ENCODE assay signal across 14 cellular contexts in genomic region chr9:34343090-34343489, GRCh38. TPM values are rescaled to one million over a fixed set of nuclear protein-coding genes. Genes with fewer than 3 reads are reported as not detected.
DNase-seq lines count a peak whose midpoint lies in the region; ATAC-seq and TF ChIP-seq lines count a peak whose summit lies in the region.
"Had no signal": no experiment of that assay in that cellular context is flagged by ENCODE, and none has a peak within 500 bp of the region (broad histone marks: within the 10 kb centered on the region; RNA-seq: fewer than 3 reads in every experiment).

No MANE protein-coding gene starts in this region.

- H3K36me3 Mint-ChIP-seq in brain = peaks cover 54% of the 10 kb centered on the region
- H3K36me3 Mint-ChIP-seq in CD8-positive, alpha-beta memory T cell = peaks cover 0 to 64% (median 11%) of the 10 kb centered on the region in 3 donors

- no peak overlapping the region for H3K4me3 Mint-ChIP-seq in brain
- H3K4me3 Mint-ChIP-seq in CD8-positive, alpha-beta memory T cell = no peak overlapping the region
- H3K4me3 Mint-ChIP-seq: activated T-helper 1 cell treated with anti-CD3 and anti-CD28 coated beads, Interleukin-12 subunit alpha, Interleukin-12 subunit beta, Interleukin-2, Interleukin-4 antibody, amounts not matched to agents 30 ng/mL and 10 ng/mL and 1 ng/mL, durations not matched to agents 14 hours and 24 hours and 36 hours had no signal

- no peak overlapping the region for H3K27ac ChIP-seq in ovary
- no peak overlapping the region for H3K27ac ChIP-seq in effector memory CD4-positive, alpha-beta T cell (ENCODE audit: insufficient read depth, low read length, poor library complexity, severe bottlenecking)
- no peak overlapping the region for H3K27ac ChIP-seq in CD8-positive, alpha-beta memory T cell (ENCODE audit: low read depth, low read length)
- H3K27ac ChIP-seq: neutrophil had no signal

- peaks cover 26% of the 10 kb centered on the region for H3K4me1 Mint-ChIP-seq in brain
- no peaks in the 10 kb centered on the region for H3K4me1 Mint-ChIP-seq in CD8-positive, alpha-beta memory T cell

- H3K9me3 Mint-ChIP-seq in brain = no peaks in the 10 kb centered on the region
- no peaks in the 10 kb centered on the region for H3K9me3 Mint-ChIP-seq in CD8-positive, alpha-beta memory T cell
- H3K9me3 Mint-ChIP-seq: activated T-helper 1 cell treated with anti-CD3 and anti-CD28 coated beads, Interleukin-12 subunit alpha, Interleukin-12 subunit beta, Interleukin-2, Interleukin-4 antibody, amounts not matched to agents 30 ng/mL and 10 ng/mL and 1 ng/mL, durations not matched to agents 14 hours and 24 hours and 36 hours had no signal

- TF ChIP-seq POLR2A in ovary (IDR thresholded peaks at IDR 0.05) = no peak

- CTCF ChIA-PET in CD8-positive, alpha-beta memory T cell (lab: Charles Lee) = no interaction called here

- peak; percentile 83 for ATAC-seq in left ventricle myocardium superior

- H3K4me1 ChIP-seq in ovary (ENCODE audit: insufficient read depth) = no peaks in the 10 kb centered on the region
- H3K4me1 ChIP-seq in effector memory CD4-positive, alpha-beta T cell (ENCODE audit: control insufficient read depth, insufficient read depth, low read length, poor library complexity, severe bottlenecking) = no peaks in the 10 kb centered on the region
- H3K4me1 ChIP-seq in CD8-positive, alpha-beta memory T cell (ENCODE audit: insufficient read depth, low read length) = no peaks in the 10 kb centered on the region

- H3K27me3 ChIP-seq in ovary = no peaks in the 10 kb centered on the region
- H3K27me3 ChIP-seq in effector memory CD4-positive, alpha-beta T cell (replicated peaks; ENCODE audit: control insufficient read depth, insufficient read depth, low read length, poor library complexity, severe bottlenecking) = no peaks in the 10 kb centered on the region
- H3K27me3 ChIP-seq in CD8-positive, alpha-beta memory T cell (ENCODE audit: insufficient read depth, low read length, poor library complexity, severe bottlenecking) = no peaks in the 10 kb centered on the region
- H3K27me3 ChIP-seq: neutrophil had no signal

- DNase-seq in left ventricle myocardium superior (peak; percentile 82), ovary (peak; percentile 21 to 73 (median 58)), ureter (ENCODE audit: low spot score) (peak; percentile 61), SHP77 treated with DMSO at 0.1 percent for 48 hours (lab: John Stamatoyannopoulos, UW) (no peak), NCI-H2227 treated with DMSO at 0.1 percent for 48 hours (lab: John Stamatoyannopoulos, UW) (no peak)
- DNase-seq in effector memory CD4-positive, alpha-beta T cell = no peak
- no peak for DNase-seq in CD8-positive, alpha-beta memory T cell
- DNase-seq: activated CD4-positive, alpha-beta T cell treated with anti-CD3 and anti-CD28 coated beads for 4 hours; COR-L47; Kasumi-1; stimulated activated naive CD4-positive, alpha-beta T cell treated with Interleukin-2 at 50 U/mL for 16 hours had no signal

- TF ChIP-seq EP300 in ovary (IDR thresholded peaks at IDR 0.05) = no peak

- peak overlapping the region in 3 of 5 experiments; percentile 23 to 93 (median 43) for H3K27ac Mint-ChIP-seq in brain
- no peak overlapping the region for H3K27ac Mint-ChIP-seq in CD8-positive, alpha-beta memory T cell
- H3K27ac Mint-ChIP-seq: activated T-helper 1 cell treated with anti-CD3 and anti-CD28 coated beads, Interleukin-12 subunit alpha, Interleukin-12 subunit beta, Interleukin-2, Interleukin-4 antibody, amounts not matched to agents 30 ng/mL and 10 ng/mL and 1 ng/mL, durations not matched to agents 14 hours and 24 hours and 36 hours had no signal

- TF ChIP-seq CTCF in brain (conservative IDR thresholded peaks at IDR 0.05) (no peak), ovary (IDR thresholded peaks at IDR 0.05) (no peak)

- H3K9me3 ChIP-seq in ovary = no peaks in the 10 kb centered on the region
- H3K9me3 ChIP-seq in effector memory CD4-positive, alpha-beta T cell (ENCODE audit: control insufficient read depth, low read length) = no peaks in the 10 kb centered on the region
- H3K9me3 ChIP-seq in CD8-positive, alpha-beta memory T cell (ENCODE audit: low read length) = no peaks in the 10 kb centered on the region
- H3K9me3 ChIP-seq: neutrophil had no signal

- POLR2A ChIA-PET in CD8-positive, alpha-beta memory T cell (lab: Charles Lee) = no interaction called here

- no peaks in the 10 kb centered on the region for H3K27me3 Mint-ChIP-seq in brain
- no peaks in the 10 kb centered on the region for H3K27me3 Mint-ChIP-seq in CD8-positive, alpha-beta memory T cell

- WGBS in ovary, 3 donors = 73 to 81% (median 77%) methylated on average over 5 of the region's 5 CpGs

- H3K36me3 ChIP-seq in ovary = no peaks in the 10 kb centered on the region
- H3K36me3 ChIP-seq in effector memory CD4-positive, alpha-beta T cell (ENCODE audit: control insufficient read depth, insufficient read depth, low read length) = peaks cover 44% of the 10 kb centered on the region
- H3K36me3 ChIP-seq in CD8-positive, alpha-beta memory T cell (ENCODE audit: insufficient read depth, low read length) = peaks cover 24% of the 10 kb centered on the region

- intact Hi-C loops in left ventricle myocardium superior (cut with micrococcal nuclease) (no loop called here), ovary (cut with DNase I) (no loop called here)

- H3K4me3 ChIP-seq in ovary = no peak overlapping the region
- no peak overlapping the region for H3K4me3 ChIP-seq in effector memory CD4-positive, alpha-beta T cell (ENCODE audit: insufficient read depth, low read depth, low read length, poor library complexity, severe bottlenecking)
- H3K4me3 ChIP-seq in CD8-positive, alpha-beta memory T cell (ENCODE audit: low read length) = no peak overlapping the region

RNA-seq across cellular contexts. Expression of gene NUDT2, which starts 13.7 kb away (rescaled TPM):
- polyA plus RNA-seq in brain (ENCODE audit: insufficient read depth, low read depth, low replicate concordance) (54.3 TPM), ovary (10 to 100 TPM; 59.3 to 61.4 TPM)
- total RNA-seq in left ventricle myocardium superior (19.6 TPM), ovary (10 to 100 TPM; 14.8 to 41.4 (median 24.8) TPM), ureter (18.7 TPM)
- total RNA-seq in CD8-positive, alpha-beta memory T cell = 10 to 100 TPM; 27.9 to 30.4 TPM
- 24.6 TPM for polyA plus RNA-seq in CD8-positive, alpha-beta memory T cell

RNA-seq across cellular contexts. Expression of gene KIF24, which starts 14.0 kb away (rescaled TPM):
- polyA plus RNA-seq in brain (ENCODE audit: insufficient read depth, low read depth, low replicate concordance) = 9.4 TPM
- total RNA-seq in left ventricle myocardium superior = 0.45 TPM
- total RNA-seq in ovary = 1 to 10 TPM in 3 of 7 donors, under 1 TPM in 4; 0.53 to 3.2 (median 1.00) TPM
- 1 to 10 TPM in 1 of 2 donors, under 1 TPM in 1; 0.47 to 1.1 TPM for polyA plus RNA-seq in ovary
- 0.94 TPM for total RNA-seq in ureter
- total RNA-seq in CD8-positive, alpha-beta memory T cell = 1 to 10 TPM; 6.0 to 6.7 TPM
- not detected for polyA plus RNA-seq in CD8-positive, alpha-beta memory T cell

RNA-seq across cellular contexts. Expression of gene MYORG, which starts 33.6 kb away (rescaled TPM):
- 13.5 TPM for polyA plus RNA-seq in brain (ENCODE audit: insufficient read depth, low read depth, low replicate concordance)
- 5.3 TPM for total RNA-seq in left ventricle myocardium superior
- 1 to 10 TPM in 5 of 7 donors, under 1 TPM in 2; 0.60 to 2.3 (median 1.2) TPM for total RNA-seq in ovary
- polyA plus RNA-seq in ovary = 1 to 10 TPM in 1 of 2 donors, under 1 TPM in 1; 0.77 to 7.8 TPM
- 8.1 TPM for total RNA-seq in ureter
- total RNA-seq in CD8-positive, alpha-beta memory T cell = 1 to 10 TPM; 2.3 to 2.4 TPM
- 0.67 TPM for polyA plus RNA-seq in CD8-positive, alpha-beta memory T cell

Comparison
In these comparisons a context has a peak if more than half of its experiments do, and no peak if none do; other contexts are left out.
1. H3K27ac Mint-ChIP-seq: peak in brain (3 of 5); none in CD8-positive, alpha-beta memory T cell (0 of 8).
2. DNase-seq: peak in left ventricle myocardium superior (single experiment), ovary (5 of 5) and ureter (single experiment); none in effector memory CD4-positive, alpha-beta T cell (0 of 3), CD8-positive, alpha-beta memory T cell (0 of 5), SHP77 treated with DMSO at 0.1 percent for 48 hours (single experiment) and NCI-H2227 treated with DMSO at 0.1 percent for 48 hours (single experiment).